ENCODE assay signal across 14 cellular contexts in the genomic region with DNA sequence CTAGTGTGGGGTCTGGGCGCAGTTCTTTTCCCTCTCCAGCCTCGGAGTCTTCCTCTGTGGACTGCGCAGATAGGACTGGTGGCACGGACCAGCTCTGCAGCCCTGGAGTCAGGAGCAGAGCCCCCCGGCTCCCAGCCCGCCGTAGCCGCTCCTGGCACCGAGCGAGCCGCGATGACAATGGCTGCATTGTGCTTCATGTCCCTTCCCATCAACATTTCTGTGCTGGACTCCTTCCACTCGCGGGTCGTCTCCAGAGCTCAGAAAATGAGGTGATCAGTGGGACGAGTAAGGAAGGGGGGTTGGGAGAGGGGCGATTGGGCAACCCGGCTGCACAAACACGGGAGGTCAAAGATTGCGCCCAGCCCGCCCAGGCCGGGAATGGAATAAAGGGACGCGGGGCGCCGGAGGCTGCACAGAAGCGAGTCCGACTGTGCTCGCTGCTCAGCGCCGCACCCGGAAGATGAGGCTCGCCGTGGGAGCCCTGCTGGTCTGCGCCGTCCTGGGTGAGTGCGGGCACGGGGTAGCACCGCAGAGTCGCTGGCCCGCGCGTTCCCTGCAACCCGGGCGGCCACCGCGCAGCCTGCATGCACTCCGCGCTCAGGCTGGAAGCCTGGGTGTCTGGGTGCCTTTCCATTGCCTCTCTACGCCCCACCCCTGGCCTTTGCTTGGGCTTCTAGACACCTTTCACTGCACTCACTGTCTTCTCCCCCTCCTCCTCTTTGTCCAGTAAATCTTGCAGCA. TPM values are rescaled to one million over a fixed set of nuclear protein-coding genes. Genes with fewer than 3 reads are reported as not detected.
A peak's percentile ranks its signal among the peaks of the same experiment; 100 is the strongest.
DNase-seq lines count a peak whose midpoint lies in the region; ATAC-seq and TF ChIP-seq lines count a peak whose summit lies in the region.
"Had no signal": no experiment of that assay in that cellular context is flagged by ENCODE, and none has a peak within 500 bp of the region (broad histone marks: within the 10 kb centered on the region; RNA-seq: fewer than 3 reads in every experiment).

Gene TF, plus strand, starts transcription at position 413 of the 741 bp plus-strand sequence. Its CDS starts 48 bp downstream, at position 461.

- WGBS in GM23248 (ENCODE audit: low coverage in 1 of 2, low lambda C conversion rate in 2 of 2, missing lambda C conversion rate in 2 of 2), 2 experiments: 13 to 16% methylated on average over 49 to 50 of the region's 50 CpGs
- WGBS in tibial nerve, 2 donors: 11 to 12% methylated on average over 44 to 50 of the region's 50 CpGs

- in situ Hi-C loops in GM23248 (cut with MboI): no loop called here

- H3K27me3 ChIP-seq in GM23248 (replicated peaks; ENCODE audit: insufficient read depth) (peaks cover 47% of the 10 kb centered on the region), tibial nerve (peaks cover 0 to 12% of the 10 kb centered on the region in 2 donors), upper lobe of right lung (peaks cover 26% of the 10 kb centered on the region)

- ATAC-seq in activated naive CD8-positive, alpha-beta T cell treated with anti-CD3 and anti-CD28 coated beads, Interleukin-2, amount 10 ng/mL, durations not matched to agents 7 days and 5 days (ENCODE audit: low read depth): peak; percentile 65
- ATAC-seq in naive thymus-derived CD8-positive, alpha-beta T cell: peak in 1 of 2 donors; percentile 27
- no peak for ATAC-seq in upper lobe of right lung
- ATAC-seq in HG03378 (IDR thresholded peaks at IDR 0.05; ENCODE audit: unreplicated experiment): no peak

- no peaks in the 10 kb centered on the region for H3K36me3 ChIP-seq in GM23248 (ENCODE audit: low read depth)
- H3K36me3 ChIP-seq in tibial nerve: no peaks in the 10 kb centered on the region
- H3K36me3 ChIP-seq in upper lobe of right lung: no peaks in the 10 kb centered on the region

- no peaks in the 10 kb centered on the region for H3K9me2 ChIP-seq in GM23248 (ENCODE audit: insufficient read depth)

- POLR2A ChIA-PET in activated naive CD8-positive, alpha-beta T cell treated with anti-CD3 and anti-CD28 coated beads, Interleukin-2, amount 10 ng/mL, durations not matched to agents 7 days and 5 days (lab: Charles Lee): no interaction called here
- POLR2A ChIA-PET in naive thymus-derived CD8-positive, alpha-beta T cell (lab: Charles Lee): no interaction called here

- H3K9me3 ChIP-seq in GM23248 (ENCODE audit: low read depth) (no peaks in the 10 kb centered on the region), tibial nerve (no peaks in the 10 kb centered on the region), upper lobe of right lung (no peaks in the 10 kb centered on the region)

- H4K20me1 ChIP-seq in GM23248 (ENCODE audit: insufficient read depth): no peaks in the 10 kb centered on the region

- H3K79me2 ChIP-seq in GM23248 (ENCODE audit: insufficient read depth): no peaks in the 10 kb centered on the region

- TF ChIP-seq CTCF in tibial nerve (IDR thresholded peaks at IDR 0.05) (no peak), upper lobe of right lung (IDR thresholded peaks at IDR 0.05) (no peak)

- H3K4me1 ChIP-seq in GM23248 (ENCODE audit: insufficient read depth) (no peaks in the 10 kb centered on the region), tibial nerve (peaks cover 0 to 8% (median 5%) of the 10 kb centered on the region in 4 donors), upper lobe of right lung (no peaks in the 10 kb centered on the region)

- peaks cover 2% of the 10 kb centered on the region for H3K9me3 Mint-ChIP-seq in activated naive CD8-positive, alpha-beta T cell treated with anti-CD3 and anti-CD28 coated beads, Interleukin-2, amount 10 ng/mL, durations not matched to agents 7 days and 5 days
- H3K9me3 Mint-ChIP-seq in naive thymus-derived CD8-positive, alpha-beta T cell: no peaks in the 10 kb centered on the region

- H3F3A ChIP-seq in GM23248 (ENCODE audit: insufficient read depth): no peaks in the 10 kb centered on the region

- TF ChIP-seq POLR2A in tibial nerve (IDR thresholded peaks at IDR 0.05): no peak

- no peak within 1 kb of the TSS for H3K4me2 ChIP-seq in GM23248 (ENCODE audit: unreplicated experiment)

- H3K27me3 Mint-ChIP-seq in activated naive CD8-positive, alpha-beta T cell treated with anti-CD3 and anti-CD28 coated beads, Interleukin-2, amount 10 ng/mL, durations not matched to agents 7 days and 5 days: peaks cover 54% of the 10 kb centered on the region
- peaks cover 19 to 74% (median 46%) of the 10 kb centered on the region in 5 donors for H3K27me3 Mint-ChIP-seq in naive thymus-derived CD8-positive, alpha-beta T cell

- intact Hi-C loops in head of caudate nucleus (cut with DNase I): no loop called here
- intact Hi-C loops in upper lobe of right lung (cut with DNase I): no loop called here

- H3K27ac ChIP-seq in GM23248 (no peak within 1 kb of the TSS), tibial nerve (no peak within 1 kb of the TSS), upper lobe of right lung (no peak within 1 kb of the TSS)
- H3K27ac ChIP-seq: skin epidermis had no signal

- DNase-seq in GM23248: peak; percentile 24
- no peak for DNase-seq in activated naive CD8-positive, alpha-beta T cell treated with anti-CD3 and anti-CD28 coated beads, Interleukin-2, amount 10 ng/mL, durations not matched to agents 7 days and 5 days
- DNase-seq in head of caudate nucleus: peak; percentile 77 to 98 (median 94)
- DNase-seq in naive thymus-derived CD8-positive, alpha-beta T cell: no peak
- DNase-seq in tibial nerve (ENCODE audit: low spot score in 2 of 2): no peak
- no peak for DNase-seq in NCI-H1417 treated with DMSO at 0.1 percent for 48 hours (lab: John Stamatoyannopoulos, UW)
- DNase-seq in upper lobe of right lung: no peak
- DNase-seq: effector memory CD4-positive, alpha-beta T cell; islet precursor cell; KBM-7; stimulated activated CD8-positive, alpha-beta memory T cell treated with anti-CD3 and anti-CD28 coated beads, Interleukin-4, amount 100 ng/mL, for 48 hours; T-helper 2 cell had no signal

- H3K4me3 ChIP-seq in GM23248 (no peak within 1 kb of the TSS), tibial nerve (peak within 1 kb of the TSS in 2 of 4 donors; percentile 11 to 31), upper lobe of right lung (no peak within 1 kb of the TSS)

- TF ChIP-seq EP300 in tibial nerve (IDR thresholded peaks at IDR 0.05): no peak

- no peak within 1 kb of the TSS for H2AFZ ChIP-seq in GM23248

- H3K36me3 Mint-ChIP-seq in activated naive CD8-positive, alpha-beta T cell treated with anti-CD3 and anti-CD28 coated beads, Interleukin-2, amount 10 ng/mL, durations not matched to agents 7 days and 5 days: no peaks in the 10 kb centered on the region
- no peaks in the 10 kb centered on the region for H3K36me3 Mint-ChIP-seq in naive thymus-derived CD8-positive, alpha-beta T cell

- no peak within 1 kb of the TSS for H3K4me3 Mint-ChIP-seq in activated naive CD8-positive, alpha-beta T cell treated with anti-CD3 and anti-CD28 coated beads, Interleukin-2, amount 10 ng/mL, durations not matched to agents 7 days and 5 days
- peak within 1 kb of the TSS in 6 of 10 donors; percentile 26 to 74 (median 42) for H3K4me3 Mint-ChIP-seq in naive thymus-derived CD8-positive, alpha-beta T cell

- H3K4me1 Mint-ChIP-seq in activated naive CD8-positive, alpha-beta T cell treated with anti-CD3 and anti-CD28 coated beads, Interleukin-2, amount 10 ng/mL, durations not matched to agents 7 days and 5 days: peaks cover 2% of the 10 kb centered on the region
- H3K4me1 Mint-ChIP-seq in naive thymus-derived CD8-positive, alpha-beta T cell: peaks cover 2 to 10% (median 5%) of the 10 kb centered on the region in 4 donors

- no peak within 1 kb of the TSS for H3K9ac ChIP-seq in GM23248

- no peak within 1 kb of the TSS for H3K27ac Mint-ChIP-seq in activated naive CD8-positive, alpha-beta T cell treated with anti-CD3 and anti-CD28 coated beads, Interleukin-2, amount 10 ng/mL, durations not matched to agents 7 days and 5 days
- H3K27ac Mint-ChIP-seq in naive thymus-derived CD8-positive, alpha-beta T cell: peak within 1 kb of the TSS in 1 of 10 donors; percentile 8

RNA-seq across cellular contexts. Expression of gene TF, which starts in this region (rescaled TPM):
- under 0.01 TPM in 1 of 2 replicates, not detected in the other for total RNA-seq in GM23248 (2014; rRNA removed; shearing (Covaris generic))
- polyA plus RNA-seq in GM23248 (2016; fragmentation: Nextera tagmentation; extraction: Ambion mirVana): 0.05 TPM in 1 of 2 replicates, not detected in the other
- total RNA-seq in activated naive CD8-positive, alpha-beta T cell treated with anti-CD3 and anti-CD28 coated beads, Interleukin-2, amount 10 ng/mL, durations not matched to agents 7 days and 5 days: under 1 TPM; 0.60 to 0.97 TPM
- under 1 TPM; 0.63 to 0.78 TPM for total RNA-seq in naive thymus-derived CD8-positive, alpha-beta T cell
- under 1 TPM in 1 of 3 donors, not detected in 2; 0.34 TPM for polyA plus RNA-seq in naive thymus-derived CD8-positive, alpha-beta T cell
- total RNA-seq in tibial nerve (10 to 100 TPM in 1 of 4 donors, 1 to 10 TPM in 3; 1.4 to 11.4 (median 6.0) TPM), upper lobe of right lung (1.3 TPM)

Comparison
In these comparisons a context has a peak if more than half of its experiments do, and no peak if none do; other contexts are left out.
1. Peak in DNase-seq in GM23248; RNA of the gene not detected or under 1 TPM.
2. Peak in ATAC-seq in activated naive CD8-positive, alpha-beta T cell treated with anti-CD3 and anti-CD28 coated beads, Interleukin-2, amount 10 ng/mL, durations not matched to agents 7 days and 5 days; RNA of the gene not detected or under 1 TPM.
3. DNase-seq: peak in head of caudate nucleus (42 of 42); none in activated naive CD8-positive, alpha-beta T cell treated with anti-CD3 and anti-CD28 coated beads, Interleukin-2, amount 10 ng/mL, durations not matched to agents 7 days and 5 days (single experiment), naive thymus-derived CD8-positive, alpha-beta T cell (0 of 10), tibial nerve (0 of 2), NCI-H1417 treated with DMSO at 0.1 percent for 48 hours (single experiment) and upper lobe of right lung (single experiment).